In genomic region chrX:50747471-50747900, GRCh38 we compare ENCODE assay signal across 8 cellular contexts.
DNase-seq lines count a peak whose midpoint lies in the region; ATAC-seq and TF ChIP-seq lines count a peak whose summit lies in the region.

No MANE protein-coding gene starts in this region.

- TF ChIP-seq CTCF in PC-3 (conservative IDR thresholded peaks at IDR 0.05; ENCODE audit: low read depth, low read length) (peak; percentile 80), foreskin fibroblast (IDR thresholded peaks at IDR 0.05; ENCODE audit: low read depth, low read length) (peak; percentile 38)

- no peaks in the 10 kb centered on the region for H3F3A ChIP-seq in PC-3 (ENCODE audit: low read length, unreplicated experiment)

- no peaks in the 10 kb centered on the region for H3K36me3 ChIP-seq in PC-3 (ENCODE audit: low read depth, low read length)

- H3K36me3 Mint-ChIP-seq in activated T-cell treated with anti-CD3 and anti-CD28 coated beads, Interleukin-2, amount 50 U/mL, for 72 hours (ENCODE audit: insufficient read depth in 2 of 2): no peaks in the 10 kb centered on the region
- no peaks in the 10 kb centered on the region for H3K36me3 Mint-ChIP-seq in activated T-cell treated with anti-CD3 and anti-CD28 coated beads, Interleukin-2, amount 50 U/mL, for 4 hours (ENCODE audit: insufficient read depth)

- POLR2A ChIA-PET in PC-3 (lab: Charles Lee; ENCODE audit: unreplicated experiment): no interaction called here

- no peak overlapping the region for H3K4me3 Mint-ChIP-seq in activated T-cell treated with anti-CD3 and anti-CD28 coated beads, Interleukin-2, amount 50 U/mL, for 72 hours
- H3K4me3 Mint-ChIP-seq in activated T-cell treated with anti-CD3 and anti-CD28 coated beads, Interleukin-2, amount 50 U/mL, for 4 hours: no peak overlapping the region
- H3K4me3 Mint-ChIP-seq in stimulated activated naive CD8-positive, alpha-beta T cell treated with anti-CD3 and anti-CD28 coated beads, Interleukin-15, amount 100 ng/mL, for 72 hours: no peak overlapping the region

- no peak overlapping the region for H2AFZ ChIP-seq in PC-3 (ENCODE audit: low read length)

- peak; percentile 4 to 6 for DNase-seq in activated T-cell treated with anti-CD3 and anti-CD28 coated beads, Interleukin-2, amount 50 U/mL, for 72 hours
- no peak for DNase-seq in activated T-cell treated with anti-CD3 and anti-CD28 coated beads, Interleukin-2, amount 50 U/mL, for 4 hours
- DNase-seq in PC-3: peak; percentile 28
- peak in 1 of 2 donors; percentile 11 for DNase-seq in foreskin fibroblast
- peak; percentile 1 to 9 for DNase-seq in stimulated activated naive CD8-positive, alpha-beta T cell treated with anti-CD3 and anti-CD28 coated beads, Interleukin-15, amount 100 ng/mL, for 72 hours
- DNase-seq in SHP77 treated with DMSO at 0.1 percent for 48 hours (lab: John Stamatoyannopoulos, UW): no peak
- DNase-seq in NCI-H345 treated with DMSO at 0.1 percent for 48 hours (lab: John Stamatoyannopoulos, UW; ENCODE audit: unreplicated experiment): no peak

- H3K9me3 Mint-ChIP-seq in activated T-cell treated with anti-CD3 and anti-CD28 coated beads, Interleukin-2, amount 50 U/mL, for 72 hours: no peaks in the 10 kb centered on the region
- no peaks in the 10 kb centered on the region for H3K9me3 Mint-ChIP-seq in activated T-cell treated with anti-CD3 and anti-CD28 coated beads, Interleukin-2, amount 50 U/mL, for 4 hours
- no peaks in the 10 kb centered on the region for H3K9me3 Mint-ChIP-seq in stimulated activated naive CD8-positive, alpha-beta T cell treated with anti-CD3 and anti-CD28 coated beads, Interleukin-15, amount 100 ng/mL, for 72 hours

- no peaks in the 10 kb centered on the region for H3K4me1 Mint-ChIP-seq in activated T-cell treated with anti-CD3 and anti-CD28 coated beads, Interleukin-2, amount 50 U/mL, for 72 hours (ENCODE audit: low read depth)
- H3K4me1 Mint-ChIP-seq in activated T-cell treated with anti-CD3 and anti-CD28 coated beads, Interleukin-2, amount 50 U/mL, for 4 hours (ENCODE audit: low read depth): no peaks in the 10 kb centered on the region
- H3K4me1 Mint-ChIP-seq in stimulated activated naive CD8-positive, alpha-beta T cell treated with anti-CD3 and anti-CD28 coated beads, Interleukin-15, amount 100 ng/mL, for 72 hours: no peaks in the 10 kb centered on the region

- H3K4me2 ChIP-seq in PC-3 (ENCODE audit: low read length): no peak overlapping the region

- H3K27ac ChIP-seq in PC-3 (ENCODE audit: low read length): no peak overlapping the region

- H3K4me3 ChIP-seq in PC-3 (ENCODE audit: low read length): no peak overlapping the region
- no peak overlapping the region for H3K4me3 ChIP-seq in foreskin fibroblast (ENCODE audit: low read depth in 1 of 2, low read length in 2 of 2)

- no peak for ATAC-seq in activated T-cell treated with anti-CD3 and anti-CD28 coated beads, Interleukin-2, amount 50 U/mL, for 72 hours (replicated peaks in 1 of 2)
- ATAC-seq in activated T-cell treated with anti-CD3 and anti-CD28 coated beads, Interleukin-2, amount 50 U/mL, for 4 hours: no peak
- ATAC-seq in PC-3 (no peak), HG03469 (IDR thresholded peaks at IDR 0.05; ENCODE audit: unreplicated experiment) (no peak)
- ATAC-seq in stimulated activated naive CD8-positive, alpha-beta T cell treated with anti-CD3 and anti-CD28 coated beads, Interleukin-15, amount 100 ng/mL, for 72 hours: no peak

- intact Hi-C loops in PC-3 (cut with micrococcal nuclease): no loop called here

- H3K27me3 Mint-ChIP-seq in activated T-cell treated with anti-CD3 and anti-CD28 coated beads, Interleukin-2, amount 50 U/mL, for 72 hours (ENCODE audit: low read depth): peaks cover 54% of the 10 kb centered on the region
- H3K27me3 Mint-ChIP-seq in activated T-cell treated with anti-CD3 and anti-CD28 coated beads, Interleukin-2, amount 50 U/mL, for 4 hours (ENCODE audit: low read depth): peaks cover 3% of the 10 kb centered on the region
- peaks cover 7% of the 10 kb centered on the region for H3K27me3 Mint-ChIP-seq in stimulated activated naive CD8-positive, alpha-beta T cell treated with anti-CD3 and anti-CD28 coated beads, Interleukin-15, amount 100 ng/mL, for 72 hours

- no peaks in the 10 kb centered on the region for H4K20me1 ChIP-seq in PC-3 (ENCODE audit: low read length)

- H3K27me3 ChIP-seq in PC-3 (ENCODE audit: low read length): 0 out of 2 replicates have a peak, but pooled peaks cover 4% of the 10 kb centered on the region

- H3K9me3 ChIP-seq in PC-3 (ENCODE audit: low read length): no peaks in the 10 kb centered on the region

- H3K9me2 ChIP-seq in PC-3 (replicated peaks; ENCODE audit: low read length): no peaks in the 10 kb centered on the region

- BruUV-seq in PC-3 (replicated peaks; lab: Mats Ljungman, UMichigan): no TSS peak

- no peaks in the 10 kb centered on the region for H3K4me1 ChIP-seq in PC-3 (ENCODE audit: insufficient read depth, low read length)

- H3K79me2 ChIP-seq in PC-3 (ENCODE audit: low read length): no peaks in the 10 kb centered on the region

- CTCF ChIA-PET in PC-3 (lab: Charles Lee): no interaction called here

- no peak overlapping the region for H3K9ac ChIP-seq in PC-3 (ENCODE audit: low read length)

- no peak overlapping the region for H3K27ac Mint-ChIP-seq in activated T-cell treated with anti-CD3 and anti-CD28 coated beads, Interleukin-2, amount 50 U/mL, for 72 hours
- no peak overlapping the region for H3K27ac Mint-ChIP-seq in stimulated activated naive CD8-positive, alpha-beta T cell treated with anti-CD3 and anti-CD28 coated beads, Interleukin-15, amount 100 ng/mL, for 72 hours

Comparison
In these comparisons a context has a peak if more than half of its experiments do, and no peak if none do; other contexts are left out.
1. DNase-seq: peak in activated T-cell treated with anti-CD3 and anti-CD28 coated beads, Interleukin-2, amount 50 U/mL, for 72 hours (2 of 2), PC-3 (single experiment) and stimulated activated naive CD8-positive, alpha-beta T cell treated with anti-CD3 and anti-CD28 coated beads, Interleukin-15, amount 100 ng/mL, for 72 hours (2 of 2); none in activated T-cell treated with anti-CD3 and anti-CD28 coated beads, Interleukin-2, amount 50 U/mL, for 4 hours (single experiment), SHP77 treated with DMSO at 0.1 percent for 48 hours (single experiment) and NCI-H345 treated with DMSO at 0.1 percent for 48 hours (single experiment).